12 cellular contexts compared by ENCODE assay signal in the genomic region with DNA sequence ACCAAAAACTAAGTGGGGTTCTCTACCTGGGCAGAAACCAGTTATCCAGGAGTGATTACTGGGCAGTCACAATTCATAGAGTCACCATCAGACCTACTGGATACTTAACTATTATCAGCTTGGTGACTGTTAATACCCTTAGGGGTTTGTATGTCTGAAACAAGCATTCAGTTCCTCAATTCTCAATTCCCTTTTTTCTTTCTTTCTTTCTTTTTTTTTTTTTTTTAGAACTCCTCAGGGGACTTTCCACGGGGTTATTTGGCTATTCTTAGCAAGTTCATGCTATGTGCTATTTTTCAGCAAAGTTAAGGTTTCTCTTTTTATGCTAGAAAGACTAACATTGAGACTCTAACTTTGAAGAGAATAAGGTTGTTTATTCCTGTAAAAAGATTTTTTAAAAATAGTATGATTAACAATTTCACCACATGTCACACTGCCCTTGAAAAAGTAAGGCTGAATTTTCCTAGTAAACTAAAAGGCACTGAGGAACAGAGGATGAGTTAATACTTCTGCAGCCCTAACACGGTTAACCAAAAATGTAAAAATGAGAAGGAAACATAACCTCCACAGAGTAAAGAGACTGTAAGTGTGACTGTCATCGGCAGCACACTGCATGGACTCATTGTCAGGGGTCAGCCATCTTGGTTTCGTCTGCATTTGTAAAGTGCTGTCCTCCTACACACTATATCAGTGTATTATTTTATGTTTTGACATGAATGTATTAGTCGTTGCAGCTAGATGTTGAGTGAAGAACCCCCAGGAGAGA.
DNase-seq lines count a peak whose midpoint lies in the region; ATAC-seq and TF ChIP-seq lines count a peak whose summit lies in the region.
"Had no signal": no experiment of that assay in that cellular context is flagged by ENCODE, and none has a peak within 500 bp of the region (broad histone marks: within the 10 kb centered on the region; RNA-seq: fewer than 3 reads in every experiment).

No MANE protein-coding gene starts in this region.

- 78 to 88% methylated on average over 1 to 5 of the region's 5 CpGs for WGBS in endodermal cell (ENCODE audit: insufficient coverage in 1 of 2, insufficient read length in 1 of 2), 2 experiments

- no peaks in the 10 kb centered on the region for H3K9me3 ChIP-seq in SU-DHL-6 (ENCODE audit: insufficient read depth, low read length)
- no peaks in the 10 kb centered on the region for H3K9me3 ChIP-seq in left lung
- H3K9me3 ChIP-seq in endodermal cell (ENCODE audit: control insufficient read depth, low read length): peaks cover 5% of the 10 kb centered on the region

- H3K27ac Mint-ChIP-seq in endodermal cell: no peak overlapping the region

- H3K4me1 ChIP-seq in left lung (no peaks in the 10 kb centered on the region), endodermal cell (ENCODE audit: control insufficient read depth, insufficient read depth, low read length) (no peaks in the 10 kb centered on the region)

- no peaks in the 10 kb centered on the region for H3K79me2 ChIP-seq in SU-DHL-6 (ENCODE audit: insufficient read depth, low read length)

- peaks cover 10% of the 10 kb centered on the region for H3K4me1 Mint-ChIP-seq in endodermal cell

- H3K9ac ChIP-seq in SU-DHL-6 (ENCODE audit: low read length) (no peak overlapping the region), endodermal cell (ENCODE audit: extremely low read depth, low read length, poor library complexity, severe bottlenecking) (no peak overlapping the region)

- peak overlapping the region; percentile 33 for H3K27ac ChIP-seq in SU-DHL-6 (ENCODE audit: low read depth, low read length)
- H3K27ac ChIP-seq in left lung: no peak overlapping the region
- no peak overlapping the region for H3K27ac ChIP-seq in endodermal cell (ENCODE audit: low read depth, low read length)

- peak overlapping the region; percentile 73 for H2AFZ ChIP-seq in SU-DHL-6 (ENCODE audit: low read depth, low read length, severe bottlenecking)

- no peaks in the 10 kb centered on the region for H3K27me3 ChIP-seq in SU-DHL-6 (ENCODE audit: low read length)
- H3K27me3 ChIP-seq in left lung: peaks cover 0 to 7% of the 10 kb centered on the region in 2 donors
- no peaks in the 10 kb centered on the region for H3K27me3 ChIP-seq in endodermal cell (ENCODE audit: control insufficient read depth, insufficient read depth, low read length, poor library complexity, severe bottlenecking)

- ATAC-seq in GM18499 (IDR thresholded peaks at IDR 0.05; ENCODE audit: insufficient read depth, unreplicated experiment) (peak; percentile 81), GM21390 (IDR thresholded peaks at IDR 0.05; ENCODE audit: unreplicated experiment) (peak; percentile 79), HG03108 (IDR thresholded peaks at IDR 0.05; ENCODE audit: unreplicated experiment) (peak; percentile 80), left lung (no peak)
- ATAC-seq: HCT116 had no signal

- no peak for DNase-seq in left lung
- no peak for DNase-seq in NCI-H345 treated with DMSO at 0.1 percent for 48 hours (lab: John Stamatoyannopoulos, UW; ENCODE audit: unreplicated experiment)
- no peak for DNase-seq in endodermal cell
- DNase-seq in cerebellar nuclear complex (lab: John Stamatoyannopoulos, UW): no peak
- DNase-seq: effector CD8-positive, alpha-beta T cell; NCI-H2081; T-helper 9 cell had no signal

- H3K36me3 ChIP-seq in SU-DHL-6 (ENCODE audit: low read length): no peaks in the 10 kb centered on the region
- H3K36me3 ChIP-seq in left lung: no peaks in the 10 kb centered on the region
- no peaks in the 10 kb centered on the region for H3K36me3 ChIP-seq in endodermal cell (ENCODE audit: control insufficient read depth, insufficient read depth, low read length)

- no peaks in the 10 kb centered on the region for H3K36me3 Mint-ChIP-seq in endodermal cell (ENCODE audit: low read depth)

- TF ChIP-seq CTCF in SU-DHL-6 (IDR thresholded peaks at IDR 0.05; ENCODE audit: insufficient read depth, low read length, poor library complexity, severe bottlenecking) (no peak), left lung (IDR thresholded peaks at IDR 0.05) (no peak), endodermal cell (conservative IDR thresholded peaks at IDR 0.05) (no peak)

- intact Hi-C loops in left lung (cut with DNase I): no loop called here

- H3K9me3 Mint-ChIP-seq in endodermal cell: no peaks in the 10 kb centered on the region

- no peaks in the 10 kb centered on the region for H3F3A ChIP-seq in SU-DHL-6 (ENCODE audit: insufficient read depth)

- H3K4me3 Mint-ChIP-seq in endodermal cell: no peak overlapping the region

- no peak overlapping the region for H3K4me3 ChIP-seq in SU-DHL-6 (ENCODE audit: insufficient read depth, low read length, poor library complexity, severe bottlenecking)
- H3K4me3 ChIP-seq in left lung: no peak overlapping the region
- H3K4me3 ChIP-seq in endodermal cell (ENCODE audit: low read length): no peak overlapping the region

- H3K9me2 ChIP-seq in SU-DHL-6 (replicated peaks; ENCODE audit: insufficient read depth, low read length): no peaks in the 10 kb centered on the region

- no peaks in the 10 kb centered on the region for H3K27me3 Mint-ChIP-seq in endodermal cell (ENCODE audit: insufficient read depth)

- no peaks in the 10 kb centered on the region for H4K20me1 ChIP-seq in SU-DHL-6 (ENCODE audit: low read depth, low read length)

- peak overlapping the region; percentile 56 for H3K4me2 ChIP-seq in SU-DHL-6 (ENCODE audit: low read depth, low read length, poor library complexity, severe bottlenecking)
